ENCODE assay signal across 8 cellular contexts in the genomic region with DNA sequence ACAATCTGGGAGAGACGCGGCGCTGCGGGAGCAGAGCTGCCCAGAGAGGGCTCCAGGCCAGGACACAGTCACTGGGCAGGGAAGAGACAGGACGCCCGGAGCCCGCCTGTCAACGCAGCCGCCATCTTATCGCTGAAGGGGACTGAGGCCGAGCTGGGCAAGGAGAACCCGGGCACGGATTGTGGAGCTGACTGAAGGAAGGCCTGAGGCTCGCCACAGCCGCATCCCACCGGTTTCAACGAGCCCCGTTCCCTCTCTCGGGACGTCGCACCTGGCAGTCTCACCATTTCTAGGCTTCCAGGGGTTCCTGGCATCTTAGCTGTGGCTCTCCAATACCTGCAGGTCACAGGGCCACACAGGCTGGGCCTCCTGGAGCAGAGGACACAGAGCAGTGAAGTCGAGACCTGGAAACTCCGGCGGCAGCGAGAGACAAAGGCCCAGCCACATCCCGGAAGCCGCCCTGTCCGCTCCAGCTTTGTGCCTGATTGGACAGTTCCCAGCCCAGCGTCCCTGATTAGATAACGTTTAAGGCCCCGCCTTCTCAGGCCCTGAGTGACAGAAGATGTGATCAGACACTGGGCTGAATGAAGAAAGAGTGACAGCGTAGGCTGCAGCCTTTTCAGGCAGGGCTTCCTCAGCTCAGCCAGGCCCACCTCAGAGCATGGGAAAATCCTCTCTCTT. TPM values are rescaled to one million over a fixed set of nuclear protein-coding genes. Genes with fewer than 3 reads are reported as not detected.
DNase-seq lines count a peak whose midpoint lies in the region; ATAC-seq, FAIRE-seq and TF ChIP-seq lines count a peak whose summit lies in the region.

A gene (minus strand): TSS at position 431 of the 681 bp plus-strand sequence. CDS start 117 bp downstream, at position 314.

- no peaks in the 10 kb centered on the region for H4K20me1 ChIP-seq in fibroblast of lung (ENCODE audit: control insufficient read depth, extremely low read depth, insufficient read depth, low read length)

- H3K4me3 Mint-ChIP-seq in naive thymus-derived CD4-positive, alpha-beta T cell: peak within 1 kb of the TSS; percentile 96 to 99 (median 98)
- peak within 1 kb of the TSS; percentile 97 to 99 for H3K4me3 Mint-ChIP-seq in stimulated activated naive B cell treated with anti-CD40 and anti-IgM and Interleukin-4, amounts not matched to agents 10 μg/mL and 1 μg/mL and 100 μg/mL, for 72 hours

- H3K27me3 Mint-ChIP-seq in naive thymus-derived CD4-positive, alpha-beta T cell: no peaks in the 10 kb centered on the region
- H3K27me3 Mint-ChIP-seq in stimulated activated naive B cell treated with anti-CD40 and anti-IgM and Interleukin-4, amounts not matched to agents 10 μg/mL and 1 μg/mL and 100 μg/mL, for 72 hours: no peaks in the 10 kb centered on the region

- POLR2A ChIA-PET in naive thymus-derived CD4-positive, alpha-beta T cell (lab: Charles Lee): interaction anchor here (0.6 to 4.3 kb wide), 20 partner anchors 9 to 1890 kb away, joined by 3 to 29 read pairs (median 4); a partner anchor contains a TSS

- H3K4me1 ChIP-seq in HUES48 (ENCODE audit: control insufficient read depth, insufficient read depth, low read length): peaks cover 6% of the 10 kb centered on the region; the same call in 1 of the 2 replicates
- peaks cover 2% of the 10 kb centered on the region for H3K4me1 ChIP-seq in fibroblast of lung (ENCODE audit: control insufficient read depth, extremely low read depth, insufficient read depth, low read length)
- H3K4me1 ChIP-seq in naive thymus-derived CD4-positive, alpha-beta T cell (ENCODE audit: control insufficient read depth in 2 of 2, insufficient read depth in 2 of 2, low read length in 2 of 2): peaks cover 12% of the 10 kb centered on the region in 2 donors

- DNase-seq in D341Med (ENCODE audit: low spot score) (peak; percentile 84), RCC 7860 (ENCODE audit: low spot score) (peak; percentile 89), fibroblast of lung (ENCODE audit: low read depth in 2 of 2) (peak; percentile 97)
- DNase-seq in activated T-helper 1 cell treated with anti-CD3 and anti-CD28 coated beads, Interleukin-2, amount 50 U/mL, for 16 hours (ENCODE audit: low read depth in 1 of 2, low spot score in 1 of 2): peak; percentile 77 to 85
- peak; percentile 73 to 96 (median 92) for DNase-seq in naive thymus-derived CD4-positive, alpha-beta T cell
- peak; percentile 93 for DNase-seq in stimulated activated naive B cell treated with anti-CD40 and anti-IgM and Interleukin-4, amounts not matched to agents 10 μg/mL and 1 μg/mL and 100 μg/mL, for 72 hours

- peak within 1 kb of the TSS; percentile 96 for H2AFZ ChIP-seq in fibroblast of lung (ENCODE audit: low read length)

- H3K9ac ChIP-seq in HUES48 (ENCODE audit: low read depth, low read length): peak within 1 kb of the TSS; percentile 96
- peak within 1 kb of the TSS; percentile 98 for H3K9ac ChIP-seq in fibroblast of lung (ENCODE audit: insufficient read depth, low read length)

- H3K4me3 ChIP-seq in HUES48 (ENCODE audit: low read depth, low read length) (peak within 1 kb of the TSS; percentile 97), fibroblast of lung (replicated peaks in 1 of 4; ENCODE audit: control extremely low read depth in 1 of 4, insufficient read depth in 1 of 4, low read depth in 3 of 4, low read length in 4 of 4) (peak within 1 kb of the TSS; percentile 83 to 96 (median 90))
- peak within 1 kb of the TSS; percentile 96 for H3K4me3 ChIP-seq in naive thymus-derived CD4-positive, alpha-beta T cell (ENCODE audit: low read length)

- H3K27ac Mint-ChIP-seq in naive thymus-derived CD4-positive, alpha-beta T cell: peak within 1 kb of the TSS; percentile 94 to 99 (median 98)
- peak within 1 kb of the TSS; percentile 99 for H3K27ac Mint-ChIP-seq in stimulated activated naive B cell treated with anti-CD40 and anti-IgM and Interleukin-4, amounts not matched to agents 10 μg/mL and 1 μg/mL and 100 μg/mL, for 72 hours

- CTCF ChIA-PET in naive thymus-derived CD4-positive, alpha-beta T cell (lab: Charles Lee): interaction anchor here (0.6 to 1.4 kb wide), 3 partner anchors 121 to 364 kb away, joined by 3 to 4 read pairs (median 3); no protein-coding TSS in a partner anchor

- H3K4me1 Mint-ChIP-seq in naive thymus-derived CD4-positive, alpha-beta T cell: peaks cover 4 to 43% (median 37%) of the 10 kb centered on the region in 7 donors
- peaks cover 11 to 31% of the 10 kb centered on the region in 2 donors for H3K4me1 Mint-ChIP-seq in stimulated activated naive B cell treated with anti-CD40 and anti-IgM and Interleukin-4, amounts not matched to agents 10 μg/mL and 1 μg/mL and 100 μg/mL, for 72 hours

- TF ChIP-seq CTCF in fibroblast of lung (conservative IDR thresholded peaks at IDR 0.05 in 1 of 2, IDR thresholded peaks at IDR 0.05 in 1 of 2; ENCODE audit: low read depth in 1 of 2, low read length in 2 of 2): no peak

- peaks cover 31% of the 10 kb centered on the region for H3K79me2 ChIP-seq in fibroblast of lung (ENCODE audit: control insufficient read depth, insufficient read depth, low read length)

- H3K36me3 ChIP-seq in HUES48 (ENCODE audit: control insufficient read depth, insufficient read depth, low read length) (peaks cover 24% of the 10 kb centered on the region), fibroblast of lung (ENCODE audit: control insufficient read depth, insufficient read depth, low read length) (peaks cover 2% of the 10 kb centered on the region)
- peaks cover 0 to 6% (median 0%) of the 10 kb centered on the region in 3 experiments for H3K36me3 ChIP-seq in naive thymus-derived CD4-positive, alpha-beta T cell (ENCODE audit: control insufficient read depth in 2 of 3, insufficient read depth in 3 of 3, low read length in 3 of 3)

- peak; percentile 92 for FAIRE-seq in RCC 7860 (lab: Jason Lieb, UNC)

- H3K27ac ChIP-seq in HUES48 (ENCODE audit: low read depth, low read length) (peak within 1 kb of the TSS; percentile 98), fibroblast of lung (ENCODE audit: insufficient read depth, low read length) (peak within 1 kb of the TSS; percentile 98)
- H3K27ac ChIP-seq in naive thymus-derived CD4-positive, alpha-beta T cell (ENCODE audit: low read depth, low read length): peak within 1 kb of the TSS; percentile 96

- H3K36me3 Mint-ChIP-seq in naive thymus-derived CD4-positive, alpha-beta T cell: peaks cover 8 to 41% (median 20%) of the 10 kb centered on the region in 5 donors
- H3K36me3 Mint-ChIP-seq in stimulated activated naive B cell treated with anti-CD40 and anti-IgM and Interleukin-4, amounts not matched to agents 10 μg/mL and 1 μg/mL and 100 μg/mL, for 72 hours: peaks cover 21 to 26% of the 10 kb centered on the region in 2 donors

- peak; percentile 95 for ATAC-seq in GM21390 (IDR thresholded peaks at IDR 0.05; ENCODE audit: unreplicated experiment)
- peak; percentile 98 for ATAC-seq in naive thymus-derived CD4-positive, alpha-beta T cell
- ATAC-seq in stimulated activated naive B cell treated with anti-CD40 and anti-IgM and Interleukin-4, amounts not matched to agents 10 μg/mL and 1 μg/mL and 100 μg/mL, for 72 hours (replicated peaks): peak; percentile 97

- H3K9me3 ChIP-seq in HUES48 (ENCODE audit: control insufficient read depth, insufficient read depth, low read length) (no peaks in the 10 kb centered on the region), fibroblast of lung (ENCODE audit: control insufficient read depth, insufficient read depth, low read depth, low read length) (no peaks in the 10 kb centered on the region)
- peaks cover 0 to 2% (median 0%) of the 10 kb centered on the region in 3 experiments for H3K9me3 ChIP-seq in naive thymus-derived CD4-positive, alpha-beta T cell (ENCODE audit: control insufficient read depth in 2 of 3, low read length in 3 of 3)

- intact Hi-C loops in naive thymus-derived CD4-positive, alpha-beta T cell (cut with micrococcal nuclease): loop anchor here (1.0 to 10.0 kb wide), 11 partner anchors 121 to 1560 kb away; a partner anchor contains a TSS

- H3K9me3 Mint-ChIP-seq in naive thymus-derived CD4-positive, alpha-beta T cell: peaks cover 0 to 16% (median 10%) of the 10 kb centered on the region in 11 donors
- no peaks in the 10 kb centered on the region for H3K9me3 Mint-ChIP-seq in stimulated activated naive B cell treated with anti-CD40 and anti-IgM and Interleukin-4, amounts not matched to agents 10 μg/mL and 1 μg/mL and 100 μg/mL, for 72 hours

- no peaks in the 10 kb centered on the region for H3K27me3 ChIP-seq in HUES48 (ENCODE audit: control insufficient read depth, insufficient read depth, low read length)
- H3K27me3 ChIP-seq in fibroblast of lung (ENCODE audit: control insufficient read depth, insufficient read depth, low read length): no peaks in the 10 kb centered on the region
- H3K27me3 ChIP-seq in naive thymus-derived CD4-positive, alpha-beta T cell (ENCODE audit: control insufficient read depth in 2 of 2, insufficient read depth in 2 of 2, low read length in 2 of 2): no peaks in the 10 kb centered on the region

- H3K4me2 ChIP-seq in fibroblast of lung (ENCODE audit: extremely low read depth, insufficient read depth, low read length): peak within 1 kb of the TSS; percentile 66

RNA-seq across cellular contexts. Expression of the gene that starts here (rescaled TPM):
- total RNA-seq in fibroblast of lung: 15.7 and 17.8 TPM in 2 replicates
- 8.0 and 10.9 TPM in 2 replicates for polyA plus RNA-seq in fibroblast of lung
- 3.9 and 4.6 TPM in 2 replicates for polyA plus RNA-seq in fibroblast of lung (2012)
- 7.1 and 13.9 TPM in 2 replicates for polyA minus RNA-seq in fibroblast of lung (ENCODE audit: low replicate concordance)
- 100 to 1,000 TPM in 2 of 5 experiments, 10 to 100 TPM in 3; 40.5 to 165 (median 90.6) TPM for total RNA-seq in naive thymus-derived CD4-positive, alpha-beta T cell
- polyA plus RNA-seq in naive thymus-derived CD4-positive, alpha-beta T cell: 10 to 100 TPM; 55.8 to 56.7 TPM

Comparison
In these comparisons a context has a peak if more than half of its experiments do, and no peak if none do; other contexts are left out.
1. Peak in every context shown above with its lines: DNase-seq, ATAC-seq, H3K4me3 ChIP-seq and H3K27ac ChIP-seq.